In genomic region chr22:45455621-45456020, GRCh38 we compare ENCODE assay signal across 1 cellular context.
TF ChIP-seq lines count a peak whose summit lies in the region.

No MANE protein-coding gene starts in this region.

TF ChIP-seq in IMR-90, 13 proteins besides CTCF, POLR2A, EP300 and RAD21 (continued from another document):
- TF ChIP-seq BHLHE40 (IDR thresholded peaks at IDR 0.05; ENCODE audit: low read depth, low read length) (no peak), NFE2L2 (IDR thresholded peaks at IDR 0.05; ENCODE audit: low read depth, low read length) (no peak), CHD1 (IDR thresholded peaks at IDR 0.05; ENCODE audit: low read depth, low read length) (no peak), MXI1 (IDR thresholded peaks at IDR 0.05; ENCODE audit: borderline replicate concordance, low read depth, low read length) (no peak), SMC3 (IDR thresholded peaks at IDR 0.05; ENCODE audit: low read depth, low read length) (no peak), RFX5 (IDR thresholded peaks at IDR 0.05; ENCODE audit: low read depth, low read length) (no peak), MAZ (IDR thresholded peaks at IDR 0.05; ENCODE audit: borderline replicate concordance, low read depth, low read length) (no peak)
